Comparison of ENCODE assay signal across 8 cellular contexts in genomic region chr3:169812844-169813677, GRCh38. TPM values are rescaled to one million over a fixed set of nuclear protein-coding genes. Genes with fewer than 3 reads are reported as not detected.
DNase-seq lines count a peak whose midpoint lies in the region; ATAC-seq, FAIRE-seq and TF ChIP-seq lines count a peak whose summit lies in the region.

Gene LRRC34 (minus strand): TSS chr3:169812904. CDS start chr3:169812548, 356 bp downstream.
Gene LRRIQ4 (plus strand): TSS chr3:169812870. CDS start chr3:169821922, 9,052 bp downstream.

- H3K4me3 Mint-ChIP-seq in CD8-positive, alpha-beta T cell: peak within 1 kb of the TSS; percentile 89

- peak within 1 kb of the TSS; percentile 98 for H2AFZ ChIP-seq in osteoblast (ENCODE audit: low read length)

- H3K9ac ChIP-seq in HUES6 (ENCODE audit: low read length): peak within 1 kb of the TSS; percentile 49

- peak within 1 kb of the TSS; percentile 47 for H3K4me3 ChIP-seq in CD8-positive, alpha-beta T cell (ENCODE audit: low read depth, low read length)
- H3K4me3 ChIP-seq in HUES6 (ENCODE audit: low read depth, low read length) (peak within 1 kb of the TSS; percentile 71), osteoblast (ENCODE audit: insufficient read depth, low read length) (peak within 1 kb of the TSS; percentile 78), thymus (ENCODE audit: low read length) (peak within 1 kb of the TSS; percentile 84)

- H3K27me3 Mint-ChIP-seq in CD8-positive, alpha-beta T cell (ENCODE audit: low read depth): no peaks in the 10 kb centered on the region

- H4K20me1 ChIP-seq in osteoblast (ENCODE audit: insufficient read depth, low read length): no peaks in the 10 kb centered on the region

- FAIRE-seq in RCC 7860 (lab: Jason Lieb, UNC): no peak

- no peaks in the 10 kb centered on the region for H3K79me2 ChIP-seq in osteoblast (ENCODE audit: insufficient read depth, low read length)

- H3K36me3 Mint-ChIP-seq in CD8-positive, alpha-beta T cell: peaks cover 2% of the 10 kb centered on the region

- peak in 6 of 7 experiments; percentile 12 to 68 (median 60) for DNase-seq in CD8-positive, alpha-beta T cell
- DNase-seq in RCC 7860 (ENCODE audit: low spot score) (peak; percentile 29), glomerular visceral epithelial cell (ENCODE audit: extremely low spot score) (peak; percentile 15), osteoblast (ENCODE audit: insufficient read length, low spot score, missing footprints) (peak; percentile 64)
- peak; percentile 55 for DNase-seq in activated gamma-delta T cell treated with anti-CD3 and anti-CD28 coated beads, Interleukin-2, amount 50 U/mL, for 16 hours (ENCODE audit: low read depth)

- no peaks in the 10 kb centered on the region for H3K9me3 ChIP-seq in CD8-positive, alpha-beta T cell (ENCODE audit: low read length)
- H3K9me3 ChIP-seq in HUES6 (ENCODE audit: control insufficient read depth, insufficient read depth, low read depth, low read length): peaks cover 8% of the 10 kb centered on the region
- peaks cover 1% of the 10 kb centered on the region for H3K9me3 ChIP-seq in osteoblast (ENCODE audit: low read depth, low read length)
- H3K9me3 ChIP-seq in thymus (ENCODE audit: control insufficient read depth): no peaks in the 10 kb centered on the region

- peaks cover 28% of the 10 kb centered on the region for H3K4me1 Mint-ChIP-seq in CD8-positive, alpha-beta T cell (ENCODE audit: low read depth)

- peak within 1 kb of the TSS; percentile 85 for H3K4me2 ChIP-seq in osteoblast (ENCODE audit: insufficient read depth, low read length)

- TF ChIP-seq CTCF in CD8-positive, alpha-beta T cell (IDR thresholded peaks at IDR 0.05): no peak
- no peak for TF ChIP-seq CTCF in osteoblast (IDR thresholded peaks at IDR 0.05; ENCODE audit: extremely low read depth, low read depth, low read length)

- ATAC-seq in CD8-positive, alpha-beta T cell: peak; percentile 35
- peak; percentile 52 for ATAC-seq in GM21360 (IDR thresholded peaks at IDR 0.05; ENCODE audit: unreplicated experiment)

- CTCF ChIA-PET in CD8-positive, alpha-beta T cell (lab: Charles Lee): no interaction called here

- WGBS in thymus: 21% methylated on average over 20 of the region's 20 CpGs

- intact Hi-C loops in CD8-positive, alpha-beta T cell (cut with DNase I, micrococcal nuclease): loop anchor here (1.0 to 5.0 kb wide), 8 partner anchors 38 to 1058 kb away; partner anchors contain the start of genes LRRC31 (in 1 of the 2), RPL22L1 (in 1 of the 2) and SEC62 (in 1 of the 2)

- peak within 1 kb of the TSS; percentile 2 for H3K27ac ChIP-seq in CD8-positive, alpha-beta T cell (ENCODE audit: low read depth, low read length)
- H3K27ac ChIP-seq in HUES6 (ENCODE audit: low read depth, low read length): peak within 1 kb of the TSS; percentile 21; the same call in 1 of the 2 replicates
- H3K27ac ChIP-seq in osteoblast (ENCODE audit: low read depth, low read length): peak within 1 kb of the TSS; percentile 52
- peak within 1 kb of the TSS; percentile 80 for H3K27ac ChIP-seq in thymus (ENCODE audit: low read depth)

- H3K4me1 ChIP-seq in CD8-positive, alpha-beta T cell (ENCODE audit: insufficient read depth, low read length): peaks cover 16% of the 10 kb centered on the region
- peaks cover 5% of the 10 kb centered on the region for H3K4me1 ChIP-seq in HUES6 (ENCODE audit: control insufficient read depth, insufficient read depth, low read length)
- H3K4me1 ChIP-seq in osteoblast (ENCODE audit: insufficient read depth, low read length): peaks cover 18% of the 10 kb centered on the region
- peaks cover 10% of the 10 kb centered on the region for H3K4me1 ChIP-seq in thymus (ENCODE audit: control insufficient read depth, insufficient read depth, low read length)

- no peaks in the 10 kb centered on the region for H3K27me3 ChIP-seq in CD8-positive, alpha-beta T cell (ENCODE audit: insufficient read depth, low read length)
- H3K27me3 ChIP-seq in HUES6 (ENCODE audit: control insufficient read depth, insufficient read depth, low read length) (peaks cover 4% of the 10 kb centered on the region; the same call in 1 of the 2 replicates), osteoblast (ENCODE audit: insufficient read depth, low read length) (no peaks in the 10 kb centered on the region), thymus (ENCODE audit: control insufficient read depth, insufficient read depth) (no peaks in the 10 kb centered on the region)

- POLR2A ChIA-PET in CD8-positive, alpha-beta T cell (lab: Charles Lee): interaction anchor here (1.0 to 2.3 kb wide), 4 partner anchors 9 to 40 kb away, joined by 3 to 17 read pairs (median 4); partner anchors contain the start of gene MYNN

- H3K9me3 Mint-ChIP-seq in CD8-positive, alpha-beta T cell: peaks cover 9% of the 10 kb centered on the region

- H3K27ac Mint-ChIP-seq in CD8-positive, alpha-beta T cell: peak within 1 kb of the TSS; percentile 74

- no peaks in the 10 kb centered on the region for H3K36me3 ChIP-seq in CD8-positive, alpha-beta T cell (ENCODE audit: insufficient read depth, low read length)
- no peaks in the 10 kb centered on the region for H3K36me3 ChIP-seq in HUES6 (ENCODE audit: control insufficient read depth, insufficient read depth, low read length)
- no peaks in the 10 kb centered on the region for H3K36me3 ChIP-seq in osteoblast (ENCODE audit: insufficient read depth, low read length)
- H3K36me3 ChIP-seq in thymus (ENCODE audit: control insufficient read depth, insufficient read depth): no peaks in the 10 kb centered on the region

RNA-seq across cellular contexts. Expression of gene LRRC34, which starts in this region (rescaled TPM):
- total RNA-seq in CD8-positive, alpha-beta T cell: under 1 TPM; 0.36 to 0.54 TPM
- total RNA-seq in osteoblast: 2.2 and 2.4 TPM in 2 replicates
- 2.6 TPM for polyA plus RNA-seq in thymus

RNA-seq across cellular contexts. Expression of gene LRRIQ4, which starts in this region (rescaled TPM):
- total RNA-seq in CD8-positive, alpha-beta T cell: not detected
- total RNA-seq in osteoblast: under 0.01 and 0.29 TPM in 2 replicates
- polyA plus RNA-seq in thymus: 0.07 TPM

Comparison
In these comparisons a context has a peak if more than half of its experiments do, and no peak if none do; other contexts are left out.
1. Peak in every context shown above with its lines: DNase-seq, ATAC-seq, H3K4me3 ChIP-seq and H3K27ac ChIP-seq.
2. Peak in DNase-seq, ATAC-seq, H3K4me3 ChIP-seq and H3K27ac ChIP-seq in CD8-positive, alpha-beta T cell; RNA of the genes that start here not detected or under 1 TPM.
3. H3K27ac ChIP-seq: peak in every context shown above with its lines; median percentile 80 in thymus; 52 in osteoblast; 21 in HUES6; 2 in CD8-positive, alpha-beta T cell.